ENCODE assay signal across 9 cellular contexts in the genomic region with DNA sequence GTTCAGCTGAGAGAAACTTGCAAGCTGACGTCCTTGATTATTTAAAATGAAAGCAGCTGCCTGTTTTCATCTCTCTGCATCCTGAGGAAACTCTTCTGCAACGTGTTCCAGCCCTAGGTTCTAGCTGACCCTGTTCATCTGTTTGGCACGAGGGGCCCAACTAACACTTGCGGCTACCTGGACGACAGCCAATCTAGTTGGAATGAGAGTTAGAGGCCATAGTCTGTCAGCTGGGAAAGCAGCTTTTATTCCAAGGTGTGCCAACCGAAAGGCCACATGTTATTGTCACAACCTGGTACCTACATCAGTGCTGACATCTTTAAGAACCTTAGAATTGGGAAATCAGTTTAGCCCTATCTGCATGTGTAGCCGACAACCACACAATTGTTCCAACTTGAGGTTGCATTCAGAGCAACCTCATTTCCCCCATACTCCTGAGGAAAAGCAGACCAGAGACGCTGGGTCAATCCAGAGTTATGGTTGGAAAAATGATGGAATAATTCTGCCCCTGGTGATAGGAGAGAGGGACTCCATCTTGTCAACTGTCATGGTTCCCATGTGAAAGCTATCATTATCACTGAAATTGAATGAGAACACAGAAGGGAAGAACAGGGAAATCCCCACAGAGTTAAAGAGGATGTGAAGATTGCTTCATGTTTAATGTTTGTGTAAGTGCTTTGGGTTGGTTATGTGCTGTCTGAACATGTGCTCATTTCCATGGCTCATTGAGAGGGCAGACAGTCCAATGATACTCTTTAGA.
A peak's percentile ranks its signal among the peaks of the same experiment; 100 is the strongest.
DNase-seq lines count a peak whose midpoint lies in the region; ATAC-seq, FAIRE-seq and TF ChIP-seq lines count a peak whose summit lies in the region.
"Had no signal": no experiment of that assay in that cellular context is flagged by ENCODE, and none has a peak within 500 bp of the region (broad histone marks: within the 10 kb centered on the region; RNA-seq: fewer than 3 reads in every experiment).

No MANE protein-coding gene starts in this region.

- no peak overlapping the region for H3K9ac ChIP-seq in kidney (ENCODE audit: low read length in 2 of 2)

- H3K27ac ChIP-seq in brain microvascular endothelial cell (peak overlapping the region; percentile 28), kidney (ENCODE audit: low read depth in 2 of 2, low read length in 2 of 2) (no peak overlapping the region)
- H3K27ac ChIP-seq: SJSA1 had no signal

- ATAC-seq in HG03025 (IDR thresholded peaks at IDR 0.05; ENCODE audit: low FRiP score, unreplicated experiment) (peak; percentile 90), sciatic nerve (peak; percentile 89)

- TF ChIP-seq CTCF in brain microvascular endothelial cell (IDR thresholded peaks at IDR 0.05; ENCODE audit: low read depth, low read length, missing control alignments) (no peak), kidney (IDR thresholded peaks at IDR 0.05; ENCODE audit: borderline replicate concordance, extremely low read depth, insufficient read depth) (no peak)

- in situ Hi-C loops in brain microvascular endothelial cell (cut with HindIII; ENCODE audit: low pct_ligation_motif_present, low sequenced_read_pairs) = no loop called here

- H3K27me3 ChIP-seq in brain microvascular endothelial cell (replicated peaks) = no peaks in the 10 kb centered on the region
- H3K27me3 ChIP-seq: SJSA1 had no signal

- H3K4me3 ChIP-seq in brain microvascular endothelial cell (ENCODE audit: low read depth, low read length) (no peak overlapping the region), kidney (ENCODE audit: low read length in 2 of 2) (no peak overlapping the region)
- H3K4me3 ChIP-seq: SJSA1 had no signal

- peaks cover 17% of the 10 kb centered on the region for H3K36me3 ChIP-seq in brain microvascular endothelial cell (replicated peaks)
- H3K36me3 ChIP-seq in kidney (ENCODE audit: control insufficient read depth in 1 of 2, insufficient read depth in 2 of 2, low read length in 2 of 2) = peaks cover 2 to 4% of the 10 kb centered on the region in 2 donors

- peak; percentile 97 for DNase-seq in NCI-H2107 treated with DMSO at 0.1 percent for 48 hours (lab: John Stamatoyannopoulos, UW; ENCODE audit: unreplicated experiment)
- no peak for DNase-seq in NCI-H2107 (lab: John Stamatoyannopoulos, UW)
- peak; percentile 63 for DNase-seq in brain microvascular endothelial cell
- DNase-seq in sciatic nerve (ENCODE audit: low spot score) = peak; percentile 60
- no peak for DNase-seq in T1000 (lab: John Stamatoyannopoulos, UW)
- no peak for DNase-seq in stimulated activated CD4-positive, alpha-beta T cell treated with anti-CD3 and anti-CD28 coated beads, Interleukin-1b, Interleukin-23, amount 100 ng/mL, for 48 hours
- DNase-seq in kidney = no peak

- H3K4me1 ChIP-seq in kidney (ENCODE audit: control insufficient read depth in 1 of 2, insufficient read depth in 1 of 2, low read depth in 1 of 2, low read length in 2 of 2) = peaks cover 13 to 25% of the 10 kb centered on the region in 2 donors

- FAIRE-seq in kidney (lab: Jason Lieb, UNC) = no peak

- no peaks in the 10 kb centered on the region for H3K9me3 ChIP-seq in kidney (ENCODE audit: control insufficient read depth in 1 of 2, low read length in 2 of 2)
- H3K9me3 ChIP-seq: SJSA1 had no signal

- intact Hi-C loops in sciatic nerve (cut with DNase I) = no loop called here
- intact Hi-C loops in kidney (cut with DNase I) = no loop called here

Comparison
In these comparisons a context has a peak if more than half of its experiments do, and no peak if none do; other contexts are left out.
1. DNase-seq: peak in NCI-H2107 treated with DMSO at 0.1 percent for 48 hours (single experiment), brain microvascular endothelial cell (single experiment) and sciatic nerve (single experiment); none in NCI-H2107 (single experiment), T1000 (single experiment), stimulated activated CD4-positive, alpha-beta T cell treated with anti-CD3 and anti-CD28 coated beads, Interleukin-1b, Interleukin-23, amount 100 ng/mL, for 48 hours (single experiment) and kidney (single experiment).